8 cellular contexts compared by ENCODE assay signal in genomic region chr3:123449986-123450474, GRCh38. TPM values are rescaled to one million over a fixed set of nuclear protein-coding genes. Genes with fewer than 3 reads are reported as not detected.
A peak's percentile ranks its signal among the peaks of the same experiment; 100 is the strongest.
DNase-seq lines count a peak whose midpoint lies in the region; ATAC-seq and TF ChIP-seq lines count a peak whose summit lies in the region.

No MANE protein-coding gene starts in this region.

- H3K4me1 ChIP-seq in mesodermal cell (ENCODE audit: control insufficient read depth, insufficient read depth, low read length, poor library complexity, severe bottlenecking), result no peaks in the 10 kb centered on the region
- H3K4me1 ChIP-seq in transverse colon, result peaks cover 0 to 25% (median 15%) of the 10 kb centered on the region in 4 donors

- peak overlapping the region; percentile 50 for H3K4me3 Mint-ChIP-seq in activated CD4-positive, alpha-beta T cell treated with anti-CD3 and anti-CD28 coated beads, Interleukin-2, amount 10 ng/mL, durations not matched to agents 24 days and 14 days
- H3K4me3 Mint-ChIP-seq in activated CD4-positive, alpha-beta T cell treated with anti-CD3 and anti-CD28 coated beads for 36 hours, result no peak overlapping the region

- DNase-seq in activated CD4-positive, alpha-beta T cell treated with anti-CD3 and anti-CD28 coated beads, Interleukin-2, amount 10 ng/mL, durations not matched to agents 24 days and 14 days, result no peak
- DNase-seq in activated CD4-positive, alpha-beta T cell treated with anti-CD3 and anti-CD28 coated beads for 36 hours, result no peak
- DNase-seq in transverse colon, result peak; percentile 17
- no peak for DNase-seq in SHP77 (lab: John Stamatoyannopoulos, UW)
- DNase-seq in EL, result no peak

- H3K4me3 ChIP-seq in mesodermal cell (ENCODE audit: extremely low read depth, insufficient read depth, low read length, poor library complexity, severe bottlenecking), result peak overlapping the region; percentile 51
- peak overlapping the region; percentile 43 to 82 (median 68) for H3K4me3 ChIP-seq in transverse colon

- H3K27ac ChIP-seq in cingulate gyrus (ENCODE audit: low read depth, low read length) (peak overlapping the region; percentile 47), mesodermal cell (ENCODE audit: low read depth, low read length, severe bottlenecking) (no peak overlapping the region), transverse colon (peak overlapping the region; percentile 83 to 90 (median 88))

- H3K27me3 ChIP-seq in transverse colon, result peaks cover 62% of the 10 kb centered on the region

- H3K27ac Mint-ChIP-seq in activated CD4-positive, alpha-beta T cell treated with anti-CD3 and anti-CD28 coated beads, Interleukin-2, amount 10 ng/mL, durations not matched to agents 24 days and 14 days, result no peak overlapping the region
- no peak overlapping the region for H3K27ac Mint-ChIP-seq in activated CD4-positive, alpha-beta T cell treated with anti-CD3 and anti-CD28 coated beads for 36 hours

- ATAC-seq in activated CD4-positive, alpha-beta T cell treated with anti-CD3 and anti-CD28 coated beads for 36 hours, result no peak
- ATAC-seq in GM21528 (IDR thresholded peaks at IDR 0.05; ENCODE audit: low FRiP score, unreplicated experiment), result no peak

- in situ Hi-C loops in transverse colon (cut with MboI; ENCODE audit: low pct_ligation_motif_present in 1 of 4, low pct_unique_long_range_greater_than_20kb in 1 of 4, low sequenced_read_pairs in 3 of 4), result no loop called here

- WGBS in mesodermal cell (ENCODE audit: insufficient coverage in 2 of 2), 2 experiments, result 10 to 14% methylated on average over 20 to 23 of the region's 31 CpGs
- 0 to 6% methylated on average over 2 to 28 of the region's 31 CpGs for WGBS in transverse colon (ENCODE audit: low coverage in 1 of 2), 2 donors

- no peak for TF ChIP-seq POLR2A in transverse colon (IDR thresholded peaks at IDR 0.05)

- H3K27me3 Mint-ChIP-seq in activated CD4-positive, alpha-beta T cell treated with anti-CD3 and anti-CD28 coated beads, Interleukin-2, amount 10 ng/mL, durations not matched to agents 24 days and 14 days, result peaks cover 51% of the 10 kb centered on the region
- peaks cover 40% of the 10 kb centered on the region for H3K27me3 Mint-ChIP-seq in activated CD4-positive, alpha-beta T cell treated with anti-CD3 and anti-CD28 coated beads for 36 hours

- H3K36me3 ChIP-seq in mesodermal cell (ENCODE audit: control insufficient read depth, insufficient read depth, low read length) (no peaks in the 10 kb centered on the region), transverse colon (no peaks in the 10 kb centered on the region)

- intact Hi-C loops in activated CD4-positive, alpha-beta T cell treated with anti-CD3 and anti-CD28 coated beads, Interleukin-2, amount 10 ng/mL, durations not matched to agents 24 days and 14 days (cut with micrococcal nuclease), result loop anchor here (2.0 kb wide), 1 partner anchor 109 kb away; no protein-coding TSS in a partner anchor
- intact Hi-C loops in activated CD4-positive, alpha-beta T cell treated with anti-CD3 and anti-CD28 coated beads for 36 hours (cut with DNase I, micrococcal nuclease), result loop anchor here in 1 of 2 experiments (5.0 kb wide), 1 partner anchor 107 kb away; no protein-coding TSS in a partner anchor
- intact Hi-C loops in transverse colon (cut with DNase I; ENCODE audit: low total_unique reads), result loop anchor here (5.0 to 10.0 kb wide), 2 partner anchors 75 to 118 kb away; no protein-coding TSS in a partner anchor

- H3K9me3 ChIP-seq in mesodermal cell (ENCODE audit: control insufficient read depth, low read length) (no peaks in the 10 kb centered on the region), transverse colon (no peaks in the 10 kb centered on the region)

- H3K4me1 Mint-ChIP-seq in activated CD4-positive, alpha-beta T cell treated with anti-CD3 and anti-CD28 coated beads, Interleukin-2, amount 10 ng/mL, durations not matched to agents 24 days and 14 days, result no peaks in the 10 kb centered on the region
- H3K4me1 Mint-ChIP-seq in activated CD4-positive, alpha-beta T cell treated with anti-CD3 and anti-CD28 coated beads for 36 hours, result no peaks in the 10 kb centered on the region

- CTCF ChIA-PET in activated CD4-positive, alpha-beta T cell treated with anti-CD3 and anti-CD28 coated beads for 36 hours (lab: Charles Lee), result no interaction called here

- TF ChIP-seq CTCF in transverse colon (IDR thresholded peaks at IDR 0.05), result no peak

- H3K36me3 Mint-ChIP-seq in activated CD4-positive, alpha-beta T cell treated with anti-CD3 and anti-CD28 coated beads, Interleukin-2, amount 10 ng/mL, durations not matched to agents 24 days and 14 days (ENCODE audit: low read depth), result no peaks in the 10 kb centered on the region
- no peaks in the 10 kb centered on the region for H3K36me3 Mint-ChIP-seq in activated CD4-positive, alpha-beta T cell treated with anti-CD3 and anti-CD28 coated beads for 36 hours (ENCODE audit: low read depth)

- TF ChIP-seq EP300 in transverse colon (IDR thresholded peaks at IDR 0.05; ENCODE audit: low read depth), result no peak

- no peaks in the 10 kb centered on the region for H3K9me3 Mint-ChIP-seq in activated CD4-positive, alpha-beta T cell treated with anti-CD3 and anti-CD28 coated beads, Interleukin-2, amount 10 ng/mL, durations not matched to agents 24 days and 14 days
- no peaks in the 10 kb centered on the region for H3K9me3 Mint-ChIP-seq in activated CD4-positive, alpha-beta T cell treated with anti-CD3 and anti-CD28 coated beads for 36 hours (ENCODE audit: low read depth)

- POLR2A ChIA-PET in activated CD4-positive, alpha-beta T cell treated with anti-CD3 and anti-CD28 coated beads for 36 hours (lab: Charles Lee), result interaction anchor here (0.5 kb wide), 1 partner anchor 1903 kb away, joined by 3 read pairs; no protein-coding TSS in a partner anchor

RNA-seq across cellular contexts. Expression of gene ADCY5, which starts 1.1 kb away (rescaled TPM):
- total RNA-seq in activated CD4-positive, alpha-beta T cell treated with anti-CD3 and anti-CD28 coated beads, Interleukin-2, amount 10 ng/mL, durations not matched to agents 24 days and 14 days, result not detected in 2 replicates
- total RNA-seq in activated CD4-positive, alpha-beta T cell treated with anti-CD3 and anti-CD28 coated beads for 36 hours, result not detected
- polyA plus RNA-seq in mesodermal cell (2013, experiment 1 of 2), result 4.1 TPM
- 3.6 TPM for polyA plus RNA-seq in mesodermal cell (2013, experiment 2 of 2)
- total RNA-seq in transverse colon, result 10 to 100 TPM; 13.9 to 42.0 (median 28.6) TPM

Comparison
In these comparisons a context has a peak if more than half of its experiments do, and no peak if none do; other contexts are left out.
1. RNA of gene ADCY5, which starts 1.1 kb away (total RNA-seq): 13.9 to 42.0 TPM in transverse colon; not detected in activated CD4-positive, alpha-beta T cell treated with anti-CD3 and anti-CD28 coated beads for 36 hours and not detected in activated CD4-positive, alpha-beta T cell treated with anti-CD3 and anti-CD28 coated beads, Interleukin-2, amount 10 ng/mL, durations not matched to agents 24 days and 14 days; every median in the first group is over 10 times any median in the second.